ENCODE assay signal across 12 cellular contexts in the genomic region with DNA sequence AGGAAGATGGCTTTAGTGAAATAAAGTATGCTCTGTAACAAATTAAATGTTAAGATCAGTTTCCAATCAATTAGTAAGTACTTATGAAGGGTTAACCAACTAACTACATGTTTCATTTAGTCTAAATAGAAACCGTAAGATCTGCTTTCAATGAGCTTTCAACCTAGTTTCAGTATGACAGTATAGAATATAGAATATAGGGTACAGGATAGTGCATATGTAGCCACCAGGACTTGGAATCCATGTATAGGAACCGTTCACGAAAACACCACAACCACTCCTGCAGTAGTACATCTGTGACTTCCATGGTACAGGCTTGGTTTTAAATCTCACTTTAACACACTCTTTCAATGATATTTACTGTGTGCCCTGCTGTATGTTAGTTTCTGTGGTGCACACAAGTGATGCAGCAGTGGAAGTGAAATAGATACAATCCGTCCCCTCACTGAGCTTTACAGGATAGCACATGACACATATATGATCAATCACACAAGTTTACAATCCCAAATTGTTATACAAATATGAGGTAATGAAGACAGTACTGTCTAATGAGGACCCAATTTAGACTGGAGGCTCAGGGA.
DNase-seq lines count a peak whose midpoint lies in the region; ATAC-seq and FAIRE-seq lines count a peak whose summit lies in the region.
"Had no signal": no experiment of that assay in that cellular context is flagged by ENCODE, and none has a peak within 500 bp of the region (broad histone marks: within the 10 kb centered on the region; RNA-seq: fewer than 3 reads in every experiment).

No MANE protein-coding gene starts in this region.

- H3K4me1 Mint-ChIP-seq in stimulated activated effector memory CD8-positive, alpha-beta T cell treated with anti-CD3 and anti-CD28 coated beads, Interleukin-12 subunit alpha, Interleukin-12 subunit beta, amount 100 ng/mL, for 72 hours, result no peaks in the 10 kb centered on the region
- H3K4me1 Mint-ChIP-seq: activated naive CD8-positive, alpha-beta T cell treated with anti-CD3 and anti-CD28 coated beads, Interleukin-2, amount 50 U/mL, for 24 hours had no signal

- FAIRE-seq in urothelium cell line (lab: Jason Lieb, UNC), result no peak

- peak; percentile 53 for ATAC-seq in GM19372 (IDR thresholded peaks at IDR 0.05; ENCODE audit: low read depth, unreplicated experiment)
- ATAC-seq in HG02642 (IDR thresholded peaks at IDR 0.05; ENCODE audit: poor library complexity, unreplicated experiment), result peak; percentile 64
- peak; percentile 78 for ATAC-seq in HG03432 (IDR thresholded peaks at IDR 0.05; ENCODE audit: unreplicated experiment)
- ATAC-seq in stimulated activated effector memory CD8-positive, alpha-beta T cell treated with anti-CD3 and anti-CD28 coated beads, Interleukin-12 subunit alpha, Interleukin-12 subunit beta, amount 100 ng/mL, for 72 hours, result peak; percentile 13
- ATAC-seq: activated naive CD8-positive, alpha-beta T cell treated with anti-CD3 and anti-CD28 coated beads, Interleukin-2, amount 50 U/mL, for 24 hours had no signal

- H3K27ac Mint-ChIP-seq in stimulated activated effector memory CD8-positive, alpha-beta T cell treated with anti-CD3 and anti-CD28 coated beads, Interleukin-12 subunit alpha, Interleukin-12 subunit beta, amount 100 ng/mL, for 72 hours, result no peak overlapping the region
- H3K27ac Mint-ChIP-seq: activated naive CD8-positive, alpha-beta T cell treated with anti-CD3 and anti-CD28 coated beads, Interleukin-2, amount 50 U/mL, for 24 hours had no signal

- H3K4me3 Mint-ChIP-seq in stimulated activated effector memory CD8-positive, alpha-beta T cell treated with anti-CD3 and anti-CD28 coated beads, Interleukin-12 subunit alpha, Interleukin-12 subunit beta, amount 100 ng/mL, for 72 hours, result no peak overlapping the region
- H3K4me3 Mint-ChIP-seq: activated naive CD8-positive, alpha-beta T cell treated with anti-CD3 and anti-CD28 coated beads, Interleukin-2, amount 50 U/mL, for 24 hours had no signal

- in situ Hi-C loops in KBM-7 (cut with MboI; ENCODE audit: low pct_unique_long_range_greater_than_20kb, low sequenced_read_pairs), result no loop called here

- intact Hi-C loops in posterior vena cava (cut with DNase I), result no loop called here

- H3K36me3 Mint-ChIP-seq in stimulated activated effector memory CD8-positive, alpha-beta T cell treated with anti-CD3 and anti-CD28 coated beads, Interleukin-12 subunit alpha, Interleukin-12 subunit beta, amount 100 ng/mL, for 72 hours, result no peaks in the 10 kb centered on the region

- DNase-seq in stimulated activated effector memory CD8-positive, alpha-beta T cell treated with anti-CD3 and anti-CD28 coated beads, Interleukin-12 subunit alpha, Interleukin-12 subunit beta, amount 100 ng/mL, for 72 hours (ENCODE audit: low spot score in 2 of 2), result no peak
- no peak for DNase-seq in posterior vena cava (ENCODE audit: low spot score)
- no peak for DNase-seq in KBM-7
- no peak for DNase-seq in urothelium cell line (ENCODE audit: low spot score)
- DNase-seq: activated CD4-positive, alpha-beta T cell treated with anti-CD3 and anti-CD28 coated beads, Interleukin-2, amount 50 U/mL, for 4 hours; activated naive CD8-positive, alpha-beta T cell treated with anti-CD3 and anti-CD28 coated beads, Interleukin-2, amount 50 U/mL, for 24 hours; dermis blood vessel endothelial cell; NCI-H1105 treated with DMSO at 0.1 percent for 48 hours; transverse colon had no signal

- no peaks in the 10 kb centered on the region for H3K9me3 Mint-ChIP-seq in stimulated activated effector memory CD8-positive, alpha-beta T cell treated with anti-CD3 and anti-CD28 coated beads, Interleukin-12 subunit alpha, Interleukin-12 subunit beta, amount 100 ng/mL, for 72 hours
- H3K9me3 Mint-ChIP-seq: activated naive CD8-positive, alpha-beta T cell treated with anti-CD3 and anti-CD28 coated beads, Interleukin-2, amount 50 U/mL, for 24 hours had no signal

Comparison
In these comparisons a context has a peak if more than half of its experiments do, and no peak if none do; other contexts are left out.
1. ATAC-seq: peak in every context shown above with its lines; median percentile 78 in HG03432; 64 in HG02642; 53 in GM19372; 13 in stimulated activated effector memory CD8-positive, alpha-beta T cell treated with anti-CD3 and anti-CD28 coated beads, Interleukin-12 subunit alpha, Interleukin-12 subunit beta, amount 100 ng/mL, for 72 hours.